9 cellular contexts compared by ENCODE assay signal in genomic region chr3:149009732-149010131, GRCh38. TPM values are rescaled to one million over a fixed set of nuclear protein-coding genes. Genes with fewer than 3 reads are reported as not detected.
DNase-seq lines count a peak whose midpoint lies in the region; ATAC-seq and TF ChIP-seq lines count a peak whose summit lies in the region.
"Had no signal": no experiment of that assay in that cellular context is flagged by ENCODE, and none has a peak within 500 bp of the region (broad histone marks: within the 10 kb centered on the region; RNA-seq: fewer than 3 reads in every experiment).

No MANE protein-coding gene starts in this region.

- H3K4me3 ChIP-seq in gastrocnemius medialis = no peak overlapping the region

- peak overlapping the region; percentile 64 for H3K27ac Mint-ChIP-seq in activated CD4-positive, alpha-beta T cell treated with anti-CD3 and anti-CD28 coated beads, Interleukin-2, amount 10 ng/mL, durations not matched to agents 24 days and 14 days

- peak; percentile 84 for DNase-seq in activated CD4-positive, alpha-beta T cell treated with anti-CD3 and anti-CD28 coated beads, Interleukin-2, amount 10 ng/mL, durations not matched to agents 24 days and 14 days
- DNase-seq in activated CD4-positive, alpha-beta T cell treated with anti-CD3 and anti-CD28 coated beads for 4 hours = no peak
- DNase-seq in T-helper 9 cell (peak; percentile 22), gastrocnemius medialis (no peak), DMS53 (lab: John Stamatoyannopoulos, UW) (no peak), inferior parietal cortex (ENCODE audit: extremely low spot score) (no peak)
- no peak for DNase-seq in activated CD8-positive, alpha-beta memory T cell treated with anti-CD3 and anti-CD28 coated beads for 24 hours

- no peaks in the 10 kb centered on the region for H3K27me3 ChIP-seq in gastrocnemius medialis

- peaks cover 22% of the 10 kb centered on the region for H3K4me1 Mint-ChIP-seq in activated CD4-positive, alpha-beta T cell treated with anti-CD3 and anti-CD28 coated beads, Interleukin-2, amount 10 ng/mL, durations not matched to agents 24 days and 14 days

- H3K36me3 ChIP-seq in gastrocnemius medialis = peaks cover 0 to 67% of the 10 kb centered on the region in 2 donors

- peak overlapping the region; percentile 31 for H3K4me3 Mint-ChIP-seq in activated CD4-positive, alpha-beta T cell treated with anti-CD3 and anti-CD28 coated beads, Interleukin-2, amount 10 ng/mL, durations not matched to agents 24 days and 14 days

- H3K4me1 ChIP-seq in gastrocnemius medialis = peaks cover 87 to 88% of the 10 kb centered on the region in 2 donors

- H3K9me3 Mint-ChIP-seq in activated CD4-positive, alpha-beta T cell treated with anti-CD3 and anti-CD28 coated beads, Interleukin-2, amount 10 ng/mL, durations not matched to agents 24 days and 14 days = peaks cover 3% of the 10 kb centered on the region

- TF ChIP-seq POLR2A in gastrocnemius medialis (IDR thresholded peaks at IDR 0.05) = no peak

- H3K27ac ChIP-seq in gastrocnemius medialis = peak overlapping the region; percentile 98 to 100 (median 100)
- H3K27ac ChIP-seq: HL-60 had no signal

- peak; percentile 56 for ATAC-seq in HG02973 (IDR thresholded peaks at IDR 0.05; ENCODE audit: unreplicated experiment)
- ATAC-seq in gastrocnemius medialis = peak in 1 of 2 donors; percentile 10

- in situ Hi-C loops in gastrocnemius medialis (cut with MboI; ENCODE audit: low sequenced_read_pairs in 4 of 4) = loop anchor here in 1 of 4 donors (25.0 kb wide), 1 partner anchor 1053 kb away; no protein-coding TSS in a partner anchor

- no peaks in the 10 kb centered on the region for H3K9me3 ChIP-seq in gastrocnemius medialis

- H3K27me3 Mint-ChIP-seq in activated CD4-positive, alpha-beta T cell treated with anti-CD3 and anti-CD28 coated beads, Interleukin-2, amount 10 ng/mL, durations not matched to agents 24 days and 14 days = no peaks in the 10 kb centered on the region

- TF ChIP-seq CTCF in gastrocnemius medialis (IDR thresholded peaks at IDR 0.05 in 4 of 5, conservative IDR thresholded peaks at IDR 0.05 in 1 of 5) = no peak

- intact Hi-C loops in activated CD4-positive, alpha-beta T cell treated with anti-CD3 and anti-CD28 coated beads, Interleukin-2, amount 10 ng/mL, durations not matched to agents 24 days and 14 days (cut with micrococcal nuclease) = loop anchor here (2.0 to 5.0 kb wide), 2 partner anchors 17 to 33 kb away; no protein-coding TSS in a partner anchor
- intact Hi-C loops in gastrocnemius medialis (cut with DNase I; ENCODE audit: low total_unique reads) = loop anchor here (10.0 kb wide), 5 partner anchors 885 to 1395 kb away; partner anchors contain the start of genes PFN2 and TSC22D2

- H3K36me3 Mint-ChIP-seq in activated CD4-positive, alpha-beta T cell treated with anti-CD3 and anti-CD28 coated beads, Interleukin-2, amount 10 ng/mL, durations not matched to agents 24 days and 14 days (ENCODE audit: low read depth) = peaks cover 57% of the 10 kb centered on the region

RNA-seq across cellular contexts. Expression of gene GYG1, which starts 18.4 kb away (rescaled TPM):
- 27.4 and 28.0 TPM in 2 replicates for total RNA-seq in activated CD4-positive, alpha-beta T cell treated with anti-CD3 and anti-CD28 coated beads, Interleukin-2, amount 10 ng/mL, durations not matched to agents 24 days and 14 days
- 100 to 1,000 TPM; 298 to 526 (median 331) TPM for total RNA-seq in gastrocnemius medialis

Comparison
In these comparisons a context has a peak if more than half of its experiments do, and no peak if none do; other contexts are left out.
1. DNase-seq: peak in activated CD4-positive, alpha-beta T cell treated with anti-CD3 and anti-CD28 coated beads, Interleukin-2, amount 10 ng/mL, durations not matched to agents 24 days and 14 days (single experiment) and T-helper 9 cell (single experiment); none in activated CD4-positive, alpha-beta T cell treated with anti-CD3 and anti-CD28 coated beads for 4 hours (0 of 2), gastrocnemius medialis (0 of 2), DMS53 (single experiment), activated CD8-positive, alpha-beta memory T cell treated with anti-CD3 and anti-CD28 coated beads for 24 hours (single experiment) and inferior parietal cortex (single experiment).
2. RNA of gene GYG1, which starts 18.4 kb away (total RNA-seq): 298 to 526 TPM in gastrocnemius medialis; 27.4 to 28.0 TPM in activated CD4-positive, alpha-beta T cell treated with anti-CD3 and anti-CD28 coated beads, Interleukin-2, amount 10 ng/mL, durations not matched to agents 24 days and 14 days; every median in the first group is over 10 times any median in the second.